ENCODE assay signal across 8 cellular contexts in the genomic region with DNA sequence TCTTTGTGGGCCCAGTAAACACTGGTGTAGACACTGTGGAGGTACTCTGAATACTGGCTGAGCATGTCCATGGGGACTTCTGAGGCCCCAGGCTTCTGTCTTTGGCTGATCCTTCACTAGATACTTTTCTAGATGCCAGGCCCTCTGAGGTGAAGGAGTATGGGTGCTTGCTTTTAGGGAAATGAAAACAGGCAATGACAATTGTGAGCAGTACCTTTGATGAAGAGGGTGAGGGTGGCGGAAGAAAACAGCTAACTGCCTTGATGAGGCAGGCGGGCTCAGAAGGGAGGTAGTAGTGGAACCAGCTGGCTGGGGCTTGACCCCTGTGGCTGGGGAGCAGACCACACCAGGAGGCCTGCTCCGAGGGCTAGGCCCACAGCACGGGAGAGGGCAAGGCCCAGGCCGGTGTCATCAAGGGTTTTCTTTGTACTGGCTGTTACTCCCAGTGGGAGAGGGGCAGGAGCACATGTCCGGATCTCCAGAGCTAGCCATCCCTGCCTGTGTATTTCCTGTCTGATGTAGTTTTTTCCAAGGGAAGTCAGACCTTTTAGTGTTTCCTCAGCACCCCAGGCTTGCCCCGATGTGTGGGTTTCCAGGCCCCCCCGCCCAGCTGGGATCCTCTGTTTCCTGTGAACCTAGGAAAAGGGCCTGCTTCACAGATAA. TPM values are rescaled to one million over a fixed set of nuclear protein-coding genes. Genes with fewer than 3 reads are reported as not detected.
DNase-seq lines count a peak whose midpoint lies in the region; ATAC-seq lines count a peak whose summit lies in the region.

No MANE protein-coding gene starts in this region.

- no peak overlapping the region for H3K4me3 ChIP-seq in muscle layer of duodenum (ENCODE audit: low read depth in 1 of 2, low read length in 2 of 2)

- peaks cover 36% of the 10 kb centered on the region for H3K36me3 Mint-ChIP-seq in stimulated activated naive CD8-positive, alpha-beta T cell treated with anti-CD3 and anti-CD28 coated beads, Interleukin-15, Interleukin-2, amounts not matched to agents 100 ng/mL and 50 ng/mL, for 24 hours (ENCODE audit: low read depth)

- H3K36me3 ChIP-seq in muscle layer of duodenum (ENCODE audit: control insufficient read depth in 1 of 2, insufficient read depth in 2 of 2, low read length in 2 of 2) = no peaks in the 10 kb centered on the region

- ATAC-seq in stimulated activated naive CD8-positive, alpha-beta T cell treated with anti-CD3 and anti-CD28 coated beads, Interleukin-15, Interleukin-2, amounts not matched to agents 100 U/mL and 50 U/mL, for 24 hours = no peak

- H3K9me3 Mint-ChIP-seq in stimulated activated naive CD8-positive, alpha-beta T cell treated with anti-CD3 and anti-CD28 coated beads, Interleukin-15, Interleukin-2, amounts not matched to agents 100 ng/mL and 50 ng/mL, for 24 hours = no peaks in the 10 kb centered on the region

- peak overlapping the region; percentile 86 for H3K4me3 Mint-ChIP-seq in stimulated activated naive CD8-positive, alpha-beta T cell treated with anti-CD3 and anti-CD28 coated beads, Interleukin-15, Interleukin-2, amounts not matched to agents 100 ng/mL and 50 ng/mL, for 24 hours

- peak overlapping the region; percentile 25 for H3K27ac ChIP-seq in muscle layer of duodenum (ENCODE audit: low read length)

- no peaks in the 10 kb centered on the region for H3K9me3 ChIP-seq in muscle layer of duodenum (ENCODE audit: control insufficient read depth in 1 of 2, low read length in 2 of 2)

- H3K4me1 Mint-ChIP-seq in stimulated activated naive CD8-positive, alpha-beta T cell treated with anti-CD3 and anti-CD28 coated beads, Interleukin-15, Interleukin-2, amounts not matched to agents 100 ng/mL and 50 ng/mL, for 24 hours (ENCODE audit: low read depth) = peaks cover 79% of the 10 kb centered on the region

- peak overlapping the region; percentile 94 for H3K27ac Mint-ChIP-seq in stimulated activated naive CD8-positive, alpha-beta T cell treated with anti-CD3 and anti-CD28 coated beads, Interleukin-15, Interleukin-2, amounts not matched to agents 100 ng/mL and 50 ng/mL, for 24 hours

- H3K27me3 Mint-ChIP-seq in stimulated activated naive CD8-positive, alpha-beta T cell treated with anti-CD3 and anti-CD28 coated beads, Interleukin-15, Interleukin-2, amounts not matched to agents 100 ng/mL and 50 ng/mL, for 24 hours = no peaks in the 10 kb centered on the region

- H3K27me3 ChIP-seq in muscle layer of duodenum (ENCODE audit: low read depth, low read length) = no peaks in the 10 kb centered on the region

- DNase-seq in stimulated activated naive CD8-positive, alpha-beta T cell treated with anti-CD3 and anti-CD28 coated beads, Interleukin-15, Interleukin-2, amounts not matched to agents 100 U/mL and 50 U/mL, for 24 hours = no peak
- DNase-seq in dermis microvascular lymphatic vessel endothelial cell (ENCODE audit: low read depth in 2 of 2) (peak; percentile 90 to 94), SHP77 treated with DMSO at 0.1 percent for 48 hours (lab: John Stamatoyannopoulos, UW) (no peak), NCI-H2171 (lab: John Stamatoyannopoulos, UW) (no peak), SW 1271 (lab: John Stamatoyannopoulos, UW) (no peak), ACHN (no peak)

- H3K4me1 ChIP-seq in muscle layer of duodenum (ENCODE audit: control insufficient read depth in 1 of 2, insufficient read depth in 2 of 2, low read length in 2 of 2) = peaks cover 4 to 58% of the 10 kb centered on the region in 2 donors

- in situ Hi-C loops in ACHN (cut with HindIII; ENCODE audit: low pct_ligation_motif_present, low pct_unique_long_range_greater_than_20kb, low sequenced_read_pairs) = no loop called here

RNA-seq across cellular contexts. Expression of gene PLCG1, which starts 3.9 kb away (rescaled TPM):
- 112 and 160 TPM in 2 replicates for total RNA-seq in dermis microvascular lymphatic vessel endothelial cell

Comparison
In these comparisons a context has a peak if more than half of its experiments do, and no peak if none do; other contexts are left out.
1. DNase-seq: peak in dermis microvascular lymphatic vessel endothelial cell (2 of 2); none in stimulated activated naive CD8-positive, alpha-beta T cell treated with anti-CD3 and anti-CD28 coated beads, Interleukin-15, Interleukin-2, amounts not matched to agents 100 U/mL and 50 U/mL, for 24 hours (single experiment), SHP77 treated with DMSO at 0.1 percent for 48 hours (single experiment), NCI-H2171 (single experiment), SW 1271 (0 of 2) and ACHN (single experiment).